26 cellular contexts compared by ENCODE assay signal in genomic region chr7:103528152-103528551, GRCh38.
"Had no signal": no experiment of that assay in that cellular context is flagged by ENCODE, and none has a peak within 500 bp of the region (broad histone marks: within the 10 kb centered on the region; RNA-seq: fewer than 3 reads in every experiment).

No MANE protein-coding gene starts in this region.

- ATAC-seq: natural killer cell; psoas muscle; right cardiac atrium; right lobe of liver; stimulated activated memory B cell treated with anti-CD40 and anti-IgM and Interleukin-4, amounts not matched to agents 10 μg/mL and 1 μg/mL and 100 μg/mL, for 72 hours; stimulated activated naive CD8-positive, alpha-beta T cell treated with anti-CD3 and anti-CD28 coated beads, Interleukin-15, amount 100 ng/mL, for 72 hours; stimulated activated naive CD8-positive, alpha-beta T cell treated with anti-CD3 and anti-CD28 coated beads, Interleukin-15, Interleukin-2, amounts not matched to agents 100 U/mL and 50 U/mL, for 24 hours had no signal

- DNase-seq: natural killer cell; occipital lobe; ovary; posterior cingulate gyrus; psoas muscle; right lobe of liver; sigmoid colon; small intestine; stimulated activated CD4-positive, alpha-beta T cell treated with anti-CD3 and anti-CD28 coated beads, Interleukin-12 subunit alpha, Interleukin-12 subunit beta, amount 100 ng/mL, for 4 hours; stimulated activated CD4-positive, alpha-beta T cell treated with anti-CD3 and anti-CD28 coated beads, Interleukin-1b, Interleukin-23, amount 100 ng/mL, for 48 hours; stimulated activated CD4-positive, alpha-beta T cell treated with anti-CD3 and anti-CD28 coated beads, Interleukin-4, amount 100 ng/mL, for 1 hour; stimulated activated CD4-positive, alpha-beta T cell treated with anti-CD3 and anti-CD28 coated beads, Interleukin-4, amount 100 ng/mL, for 4 hours; stimulated activated CD8-positive, alpha-beta memory T cell treated with anti-CD3 and anti-CD28 coated beads, Interleukin-4, amount 100 ng/mL, for 48 hours; stimulated activated naive CD4-positive, alpha-beta T cell; stimulated activated naive CD8-positive, alpha-beta T cell treated with anti-CD3 and anti-CD28 coated beads, Interleukin-15, amount 100 ng/mL, for 72 hours; stimulated activated naive CD8-positive, alpha-beta T cell treated with anti-CD3 and anti-CD28 coated beads, Interleukin-15, Interleukin-2, amounts not matched to agents 100 U/mL and 50 U/mL, for 24 hours; substantia nigra; thyroid gland; upper lobe of left lung had no signal

- H3K36me3 ChIP-seq: neural progenitor cell, ovary, right lobe of liver, sigmoid colon, thoracic aorta, thyroid gland, upper lobe of left lung, vagina had no signal

- H3K4me1 ChIP-seq: neural progenitor cell, parathyroid adenoma, psoas muscle, right lobe of liver, sigmoid colon, thyroid gland, upper lobe of left lung, vagina had no signal

- H3K9ac ChIP-seq: neural progenitor cell, parathyroid adenoma had no signal

- H3K9me3 ChIP-seq: ovary, psoas muscle, right lobe of liver, sigmoid colon, thoracic aorta, thyroid gland, tibial nerve, upper lobe of left lung, vagina had no signal

- H3K27me3 ChIP-seq: neural progenitor cell, ovary, right lobe of liver, sigmoid colon, thyroid gland, tibial nerve, upper lobe of left lung, vagina had no signal

- H3K4me3 ChIP-seq: neural progenitor cell, ovary, psoas muscle, right lobe of liver, sigmoid colon, thoracic aorta, thyroid gland, tibial nerve, upper lobe of left lung, vagina had no signal
